ENCODE assay signal across 8 cellular contexts in genomic region chr5:132866342-132867045, GRCh38. TPM values are rescaled to one million over a fixed set of nuclear protein-coding genes. Genes with fewer than 3 reads are reported as not detected.
DNase-seq lines count a peak whose midpoint lies in the region; ATAC-seq and TF ChIP-seq lines count a peak whose summit lies in the region.

Gene GDF9, minus strand, starts transcription at chr5:132866469. Its CDS starts 1,936 bp downstream, at chr5:132864533.
Gene UQCRQ, plus strand, starts transcription at chr5:132866642. Its CDS starts 240 bp downstream, at chr5:132866882.

- TF ChIP-seq EP300 in ovary (IDR thresholded peaks at IDR 0.05): peak; percentile 58

- peak; percentile 98 for ATAC-seq in HG02642 (IDR thresholded peaks at IDR 0.05; ENCODE audit: poor library complexity, unreplicated experiment)
- peak; percentile 99 for ATAC-seq in Right ventricle myocardium inferior

- no peaks in the 10 kb centered on the region for H3K27me3 ChIP-seq in ovary
- H3K27me3 ChIP-seq in tibial artery: no peaks in the 10 kb centered on the region

- H3K27ac ChIP-seq in ovary: peak within 1 kb of the TSS; percentile 86 to 90
- peak within 1 kb of the TSS; percentile 90 to 95 for H3K27ac ChIP-seq in tibial artery

- DNase-seq in GM12865 (ENCODE audit: low read depth): peak; percentile 99
- peak; percentile 94 for DNase-seq in NCI-H1105 (lab: John Stamatoyannopoulos, UW)
- peak; percentile 99 for DNase-seq in SKM-1 treated with dmso at 0.1 percent for 144 hours (lab: John Stamatoyannopoulos, UW; ENCODE audit: unreplicated experiment)
- peak; percentile 81 for DNase-seq in activated naive CD8-positive, alpha-beta T cell treated with anti-CD3 and anti-CD28 coated beads, Interleukin-2, amount 50 U/mL, for 16 hours (ENCODE audit: low read depth, low spot score)
- peak; percentile 95 for DNase-seq in Right ventricle myocardium inferior (ENCODE audit: missing footprints)
- DNase-seq in ovary: peak; percentile 94 to 96 (median 94)
- DNase-seq in tibial artery: peak; percentile 95 to 97

- H3K4me1 ChIP-seq in ovary (ENCODE audit: insufficient read depth): no peaks in the 10 kb centered on the region
- peaks cover 0 to 18% (median 12%) of the 10 kb centered on the region in 4 donors for H3K4me1 ChIP-seq in tibial artery

- H3K4me3 ChIP-seq in GM12865 (ENCODE audit: low read depth, low read length) (peak within 1 kb of the TSS; percentile 79), ovary (peak within 1 kb of the TSS; percentile 91), tibial artery (peak within 1 kb of the TSS; percentile 66 to 70)

- TF ChIP-seq CTCF in GM12865 (IDR thresholded peaks at IDR 0.05; ENCODE audit: insufficient read depth, low read depth, low read length, missing control alignments) (no peak), ovary (IDR thresholded peaks at IDR 0.05) (no peak), tibial artery (IDR thresholded peaks at IDR 0.05) (no peak)

- intact Hi-C loops in Right ventricle myocardium inferior (cut with DNase I) (loop anchor here (1.0 kb wide), 1 partner anchor 36 kb away; the partner anchor contains the start of gene SHROOM1), ovary (cut with DNase I) (loop anchor here in 1 of 4 donors (2.0 kb wide), 1 partner anchor 96 kb away; the partner anchor contains the start of gene AFF4), tibial artery (cut with DNase I; ENCODE audit: low total_unique reads) (no loop called here)

- H3K9me3 ChIP-seq in ovary: no peaks in the 10 kb centered on the region
- no peaks in the 10 kb centered on the region for H3K9me3 ChIP-seq in tibial artery

- peak; percentile 89 for TF ChIP-seq POLR2A in ovary (IDR thresholded peaks at IDR 0.05)

- no peaks in the 10 kb centered on the region for H3K36me3 ChIP-seq in ovary
- peaks cover 5 to 30% (median 24%) of the 10 kb centered on the region in 3 donors for H3K36me3 ChIP-seq in tibial artery

- WGBS in ovary, 3 donors: 0 to 1% (median 1%) methylated on average over 49 to 55 of the region's 55 CpGs

RNA-seq across cellular contexts. Expression of gene GDF9, which starts in this region (rescaled TPM):
- total RNA-seq in Right ventricle myocardium inferior: 0.24 TPM
- total RNA-seq in ovary: under 1 TPM in 5 of 7 donors, not detected in 2; 0.20 to 0.31 (median 0.27) TPM
- under 1 TPM; 0.60 to 0.93 TPM for polyA plus RNA-seq in ovary

RNA-seq across cellular contexts. Expression of gene UQCRQ, which starts in this region (rescaled TPM):
- total RNA-seq in Right ventricle myocardium inferior (1,774 TPM), ovary (100 to 1,000 TPM in 6 of 7 donors, 10 to 100 TPM in 1; 91.4 to 231 (median 222) TPM)
- polyA plus RNA-seq in ovary: 100 to 1,000 TPM; 136 to 220 TPM

Comparison
In these comparisons a context has a peak if more than half of its experiments do, and no peak if none do; other contexts are left out.
1. Peak in every context shown above with its lines: DNase-seq, ATAC-seq, H3K4me3 ChIP-seq and H3K27ac ChIP-seq.